1 cellular context compared by ENCODE assay signal in the genomic region with DNA sequence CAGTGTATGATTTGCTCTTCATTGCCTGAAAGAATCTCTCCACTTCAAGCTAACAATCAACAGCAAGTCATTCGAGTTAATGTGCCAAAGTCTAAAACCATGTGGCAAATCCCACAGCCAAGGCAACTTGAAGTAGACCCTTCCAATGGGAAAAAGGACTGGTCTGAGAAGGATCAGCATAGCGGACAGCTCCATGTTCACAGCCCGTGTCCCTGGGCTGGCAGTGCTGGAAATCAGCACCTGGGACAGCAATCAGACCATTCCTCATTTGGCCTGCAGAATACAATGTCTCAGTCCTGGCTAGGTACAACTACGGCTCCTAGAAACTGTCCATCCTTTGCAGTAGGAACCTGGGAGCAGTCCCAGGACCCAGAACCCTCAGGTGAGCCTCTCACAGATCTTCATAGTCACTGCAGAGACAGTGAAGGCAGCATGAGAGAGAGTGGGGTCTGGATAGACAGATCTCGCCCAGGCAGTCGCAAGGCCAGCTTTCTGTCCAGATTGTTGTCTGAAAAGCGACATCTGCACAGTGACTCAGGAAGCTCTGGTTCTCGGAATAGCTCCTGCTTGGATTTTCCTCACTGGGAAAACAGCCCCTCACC.
TF ChIP-seq lines count a peak whose summit lies in the region.

No MANE protein-coding gene starts in this region.

TF ChIP-seq in HepG2, 621 proteins besides CTCF, POLR2A, EP300 and RAD21 (continued from another document and continues in another):
- TF ChIP-seq ZHX1 (CRISPR knock-in tag; IDR thresholded peaks at IDR 0.05; ENCODE audit: low read depth): peak; percentile 73; the same call in 1 of the 2 replicates
- TF ChIP-seq CHD2 (IDR thresholded peaks at IDR 0.05; ENCODE audit: low read depth, low read length): no peak
- no peak for TF ChIP-seq CC2D1A (CRISPR knock-in tag; IDR thresholded peaks at IDR 0.05)
- TF ChIP-seq CENPT (CRISPR knock-in tag; IDR thresholded peaks at IDR 0.05; ENCODE audit: low read depth): 0 out of 2 replicates have a peak, but pooled peaks have one; percentile 73
- TF ChIP-seq DNMT1 (CRISPR knock-in tag; IDR thresholded peaks at IDR 0.05): no peak
- TF ChIP-seq AKAP8 (CRISPR knock-in tag; IDR thresholded peaks at IDR 0.05): no peak
- TF ChIP-seq, protein P1, sequence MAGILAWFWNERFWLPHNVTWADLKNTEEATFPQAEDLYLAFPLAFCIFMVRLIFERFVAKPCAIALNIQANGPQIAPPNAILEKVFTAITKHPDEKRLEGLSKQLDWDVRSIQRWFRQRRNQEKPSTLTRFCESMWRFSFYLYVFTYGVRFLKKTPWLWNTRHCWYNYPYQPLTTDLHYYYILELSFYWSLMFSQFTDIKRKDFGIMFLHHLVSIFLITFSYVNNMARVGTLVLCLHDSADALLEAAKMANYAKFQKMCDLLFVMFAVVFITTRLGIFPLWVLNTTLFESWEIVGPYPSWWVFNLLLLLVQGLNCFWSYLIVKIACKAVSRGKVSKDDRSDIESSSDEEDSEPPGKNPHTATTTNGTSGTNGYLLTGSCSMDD (CRISPR knock-in tag; IDR thresholded peaks at IDR 0.05): 0 out of 2 replicates have a peak, but pooled peaks have one; percentile 43
- no peak for TF ChIP-seq HHEX (CRISPR knock-in tag; IDR thresholded peaks at IDR 0.05)
- TF ChIP-seq RAD51 (IDR thresholded peaks at IDR 0.05; ENCODE audit: borderline replicate concordance): no peak
- TF ChIP-seq RFXANK (CRISPR knock-in tag; IDR thresholded peaks at IDR 0.05): peak; percentile 82; the same call in 1 of the 2 replicates
- TF ChIP-seq, protein P2, sequence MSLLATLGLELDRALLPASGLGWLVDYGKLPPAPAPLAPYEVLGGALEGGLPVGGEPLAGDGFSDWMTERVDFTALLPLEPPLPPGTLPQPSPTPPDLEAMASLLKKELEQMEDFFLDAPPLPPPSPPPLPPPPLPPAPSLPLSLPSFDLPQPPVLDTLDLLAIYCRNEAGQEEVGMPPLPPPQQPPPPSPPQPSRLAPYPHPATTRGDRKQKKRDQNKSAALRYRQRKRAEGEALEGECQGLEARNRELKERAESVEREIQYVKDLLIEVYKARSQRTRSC (CRISPR knock-in tag; IDR thresholded peaks at IDR 0.05; ENCODE audit: low read depth): no peak
- peak; percentile 45; the same call in 1 of the 2 replicates for TF ChIP-seq ZNF235 (CRISPR knock-in tag; IDR thresholded peaks at IDR 0.05; ENCODE audit: borderline replicate concordance)
- TF ChIP-seq ZSCAN21 (CRISPR knock-in tag; IDR thresholded peaks at IDR 0.05; ENCODE audit: borderline replicate concordance): peak; percentile 86
- TF ChIP-seq DRAP1 (CRISPR knock-in tag; IDR thresholded peaks at IDR 0.05): peak; percentile 59
- no peak for TF ChIP-seq FUBP1 (CRISPR knock-in tag; IDR thresholded peaks at IDR 0.05; ENCODE audit: borderline replicate concordance)
- TF ChIP-seq LRRFIP1 (CRISPR knock-in tag; conservative IDR thresholded peaks at IDR 0.05): peak; percentile 95
- TF ChIP-seq, protein P3, sequence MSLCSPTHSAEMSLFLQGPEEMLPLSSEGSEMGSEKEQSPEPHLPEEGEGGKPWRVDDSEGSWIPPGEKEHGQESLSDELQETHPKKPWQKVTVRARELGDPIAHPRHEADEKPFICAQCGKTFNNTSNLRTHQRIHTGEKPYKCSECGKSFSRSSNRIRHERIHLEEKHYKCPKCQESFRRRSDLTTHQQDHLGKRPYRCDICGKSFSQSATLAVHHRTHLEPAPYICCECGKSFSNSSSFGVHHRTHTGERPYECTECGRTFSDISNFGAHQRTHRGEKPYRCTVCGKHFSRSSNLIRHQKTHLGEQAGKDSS (CRISPR knock-in tag; IDR thresholded peaks at IDR 0.05; ENCODE audit: borderline replicate concordance, low read depth): no peak; the same call in 1 of the 2 replicates
- TF ChIP-seq ZNF557 (CRISPR knock-in tag; IDR thresholded peaks at IDR 0.05): peak; percentile 87; the same call in 1 of the 2 replicates
- TF ChIP-seq CBFB (CRISPR knock-in tag; IDR thresholded peaks at IDR 0.05): no peak
- TF ChIP-seq ATAD3A (CRISPR knock-in tag; IDR thresholded peaks at IDR 0.05): peak; percentile 88; the same call in 1 of the 2 replicates
- TF ChIP-seq PHB2 (IDR thresholded peaks at IDR 0.05; ENCODE audit: partially characterized antibody): no peak
- TF ChIP-seq ZBTB20 (CRISPR knock-in tag; IDR thresholded peaks at IDR 0.05; ENCODE audit: borderline replicate concordance, low read depth): no peak
- no peak for TF ChIP-seq ZNF746 (CRISPR knock-in tag; IDR thresholded peaks at IDR 0.05)
- TF ChIP-seq SOX5 (CRISPR knock-in tag; IDR thresholded peaks at IDR 0.05; ENCODE audit: borderline replicate concordance): no peak
- TF ChIP-seq, protein P4, sequence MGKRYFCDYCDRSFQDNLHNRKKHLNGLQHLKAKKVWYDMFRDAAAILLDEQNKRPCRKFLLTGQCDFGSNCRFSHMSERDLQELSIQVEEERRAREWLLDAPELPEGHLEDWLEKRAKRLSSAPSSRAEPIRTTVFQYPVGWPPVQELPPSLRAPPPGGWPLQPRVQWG (CRISPR knock-in tag; IDR thresholded peaks at IDR 0.05; ENCODE audit: borderline replicate concordance, low read depth): no peak
- no peak for TF ChIP-seq ZNF598 (CRISPR knock-in tag; IDR thresholded peaks at IDR 0.05; ENCODE audit: borderline replicate concordance)
- TF ChIP-seq SP4 (CRISPR knock-in tag; IDR thresholded peaks at IDR 0.05): no peak
- TF ChIP-seq SMYD3 (CRISPR knock-in tag; IDR thresholded peaks at IDR 0.05): no peak
- 0 out of 2 replicates have a peak, but pooled peaks have one; percentile 37 for TF ChIP-seq MTF1 (CRISPR knock-in tag; IDR thresholded peaks at IDR 0.05)
- TF ChIP-seq ZSCAN30 (CRISPR knock-in tag; IDR thresholded peaks at IDR 0.05): no peak
- TF ChIP-seq GTF3A (CRISPR knock-in tag; conservative IDR thresholded peaks at IDR 0.05): no peak
- no peak; the same call in 1 of the 2 replicates for TF ChIP-seq ATF7-NPFF (CRISPR knock-in tag; IDR thresholded peaks at IDR 0.05; ENCODE audit: low read depth)
- peak; percentile 98 for TF ChIP-seq ISX (CRISPR knock-in tag; conservative IDR thresholded peaks at IDR 0.05)
- TF ChIP-seq EEA1 (CRISPR knock-in tag; IDR thresholded peaks at IDR 0.05; ENCODE audit: borderline replicate concordance): 0 out of 2 replicates have a peak, but pooled peaks have one; percentile 49
- TF ChIP-seq ZSCAN20 (CRISPR knock-in tag; IDR thresholded peaks at IDR 0.05; ENCODE audit: borderline replicate concordance): no peak
- TF ChIP-seq ZFYVE20 (CRISPR knock-in tag; IDR thresholded peaks at IDR 0.05; ENCODE audit: borderline replicate concordance, low read depth): no peak
- 0 out of 2 replicates have a peak, but pooled peaks have one; percentile 55 for TF ChIP-seq CSRNP2 (CRISPR knock-in tag; conservative IDR thresholded peaks at IDR 0.05; ENCODE audit: low read depth)
- TF ChIP-seq ZNF615 (CRISPR knock-in tag; IDR thresholded peaks at IDR 0.05; ENCODE audit: borderline replicate concordance): no peak
- TF ChIP-seq HOXA3 (CRISPR knock-in tag; IDR thresholded peaks at IDR 0.05): no peak
- TF ChIP-seq, protein P5, sequence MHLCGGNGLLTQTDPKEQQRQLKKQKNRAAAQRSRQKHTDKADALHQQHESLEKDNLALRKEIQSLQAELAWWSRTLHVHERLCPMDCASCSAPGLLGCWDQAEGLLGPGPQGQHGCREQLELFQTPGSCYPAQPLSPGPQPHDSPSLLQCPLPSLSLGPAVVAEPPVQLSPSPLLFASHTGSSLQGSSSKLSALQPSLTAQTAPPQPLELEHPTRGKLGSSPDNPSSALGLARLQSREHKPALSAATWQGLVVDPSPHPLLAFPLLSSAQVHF (CRISPR knock-in tag; IDR thresholded peaks at IDR 0.05): no peak
- TF ChIP-seq SMAD3 (CRISPR knock-in tag; IDR thresholded peaks at IDR 0.05): peak; percentile 98
- TF ChIP-seq MED13 (CRISPR knock-in tag; IDR thresholded peaks at IDR 0.05): no peak
- no peak for TF ChIP-seq ZNF260 (CRISPR knock-in tag; IDR thresholded peaks at IDR 0.05; ENCODE audit: borderline replicate concordance, low read depth)
- peak; percentile 63; the same call in 1 of the 2 replicates for TF ChIP-seq ARHGAP35 (CRISPR knock-in tag; IDR thresholded peaks at IDR 0.05; ENCODE audit: borderline replicate concordance)
- no peak for TF ChIP-seq ZNF678 (CRISPR knock-in tag; IDR thresholded peaks at IDR 0.05)
- peak; percentile 91; the same call in 1 of the 2 replicates for TF ChIP-seq KLF11 (CRISPR knock-in tag; IDR thresholded peaks at IDR 0.05)
- TF ChIP-seq RCOR2 (CRISPR knock-in tag; IDR thresholded peaks at IDR 0.05): no peak
- TF ChIP-seq, protein P6, sequence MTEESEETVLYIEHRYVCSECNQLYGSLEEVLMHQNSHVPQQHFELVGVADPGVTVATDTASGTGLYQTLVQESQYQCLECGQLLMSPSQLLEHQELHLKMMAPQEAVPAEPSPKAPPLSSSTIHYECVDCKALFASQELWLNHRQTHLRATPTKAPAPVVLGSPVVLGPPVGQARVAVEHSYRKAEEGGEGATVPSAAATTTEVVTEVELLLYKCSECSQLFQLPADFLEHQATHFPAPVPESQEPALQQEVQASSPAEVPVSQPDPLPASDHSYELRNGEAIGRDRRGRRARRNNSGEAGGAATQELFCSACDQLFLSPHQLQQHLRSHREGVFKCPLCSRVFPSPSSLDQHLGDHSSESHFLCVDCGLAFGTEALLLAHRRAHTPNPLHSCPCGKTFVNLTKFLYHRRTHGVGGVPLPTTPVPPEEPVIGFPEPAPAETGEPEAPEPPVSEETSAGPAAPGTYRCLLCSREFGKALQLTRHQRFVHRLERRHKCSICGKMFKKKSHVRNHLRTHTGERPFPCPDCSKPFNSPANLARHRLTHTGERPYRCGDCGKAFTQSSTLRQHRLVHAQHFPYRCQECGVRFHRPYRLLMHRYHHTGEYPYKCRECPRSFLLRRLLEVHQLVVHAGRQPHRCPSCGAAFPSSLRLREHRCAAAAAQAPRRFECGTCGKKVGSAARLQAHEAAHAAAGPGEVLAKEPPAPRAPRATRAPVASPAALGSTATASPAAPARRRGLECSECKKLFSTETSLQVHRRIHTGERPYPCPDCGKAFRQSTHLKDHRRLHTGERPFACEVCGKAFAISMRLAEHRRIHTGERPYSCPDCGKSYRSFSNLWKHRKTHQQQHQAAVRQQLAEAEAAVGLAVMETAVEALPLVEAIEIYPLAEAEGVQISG (CRISPR knock-in tag; IDR thresholded peaks at IDR 0.05): peak; percentile 58
- peak; percentile 82 for TF ChIP-seq HMG20B (CRISPR knock-in tag; conservative IDR thresholded peaks at IDR 0.05)
- no peak for TF ChIP-seq ESRRA (CRISPR knock-in tag; IDR thresholded peaks at IDR 0.05; ENCODE audit: low read depth)
